Comparison of ENCODE assay signal across 18 cellular contexts in the genomic region with DNA sequence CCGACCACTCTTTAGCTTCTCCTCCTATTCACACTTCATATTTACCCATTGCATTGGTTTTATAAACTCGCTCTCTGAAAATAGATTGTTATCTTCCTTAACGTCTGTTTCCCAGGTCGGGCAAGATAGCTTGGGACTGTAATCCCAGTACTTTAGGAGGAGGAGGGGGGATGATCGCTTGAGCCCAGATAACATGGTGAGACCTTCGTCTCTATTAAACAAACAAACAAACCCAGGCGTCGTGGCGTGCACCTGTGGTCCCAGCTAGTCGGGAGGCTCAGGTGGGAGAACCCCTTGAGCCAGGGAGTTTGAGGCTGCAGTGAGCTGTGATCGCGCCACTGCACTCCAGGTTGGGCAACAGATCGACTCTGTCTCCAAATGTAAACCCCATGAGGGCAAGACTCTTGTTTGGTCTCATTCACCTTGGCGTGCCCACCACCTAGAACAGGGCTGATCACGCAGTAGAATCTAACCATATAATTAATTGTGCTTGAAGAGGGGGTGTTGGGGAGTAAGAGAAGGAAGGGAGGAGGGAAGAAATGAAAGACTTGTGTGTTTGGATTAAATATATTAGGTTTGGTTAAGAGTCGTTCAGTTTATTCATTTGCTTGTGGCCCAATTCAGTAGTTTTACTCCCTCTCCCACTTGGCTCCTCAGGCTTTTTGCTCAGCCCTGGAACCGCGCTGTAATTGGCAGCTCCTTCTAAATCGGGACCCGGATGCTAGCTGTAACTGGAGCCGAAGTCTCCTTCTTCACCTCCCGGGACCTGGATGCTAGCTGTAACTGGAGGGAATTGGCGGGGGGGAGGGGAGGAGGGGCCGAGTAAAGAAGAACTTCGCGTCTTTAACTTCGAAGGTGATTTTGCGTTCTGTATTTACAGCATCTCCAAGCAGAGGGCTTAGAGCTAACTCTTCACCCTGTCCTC. TPM values are rescaled to one million over a fixed set of nuclear protein-coding genes. Genes with fewer than 3 reads are reported as not detected.
DNase-seq lines count a peak whose midpoint lies in the region; ATAC-seq and TF ChIP-seq lines count a peak whose summit lies in the region.
"Had no signal": no experiment of that assay in that cellular context is flagged by ENCODE, and none has a peak within 500 bp of the region (broad histone marks: within the 10 kb centered on the region; RNA-seq: fewer than 3 reads in every experiment).

No MANE protein-coding gene starts in this region.

- H3K4me3 Mint-ChIP-seq in stimulated activated naive CD8-positive, alpha-beta T cell treated with anti-CD3 and anti-CD28 coated beads, Interleukin-15, Interleukin-2, amounts not matched to agents 100 ng/mL and 50 ng/mL, for 24 hours = peak overlapping the region; percentile 53
- H3K4me3 Mint-ChIP-seq in activated naive CD8-positive, alpha-beta T cell treated with anti-CD3 and anti-CD28 coated beads, Interleukin-2, amount 50 U/mL, for 24 hours = peak overlapping the region; percentile 22

- peak overlapping the region; percentile 27 for H3K27ac Mint-ChIP-seq in stimulated activated naive CD8-positive, alpha-beta T cell treated with anti-CD3 and anti-CD28 coated beads, Interleukin-15, Interleukin-2, amounts not matched to agents 100 ng/mL and 50 ng/mL, for 24 hours
- peak overlapping the region; percentile 49 for H3K27ac Mint-ChIP-seq in activated naive CD8-positive, alpha-beta T cell treated with anti-CD3 and anti-CD28 coated beads, Interleukin-2, amount 50 U/mL, for 24 hours

- H3K4me1 ChIP-seq in uterus = peaks cover 0 to 7% of the 10 kb centered on the region in 2 donors

- no peak for TF ChIP-seq CTCF in uterus (IDR thresholded peaks at IDR 0.05)

- peaks cover 13% of the 10 kb centered on the region for H3K9me3 Mint-ChIP-seq in stimulated activated naive CD8-positive, alpha-beta T cell treated with anti-CD3 and anti-CD28 coated beads, Interleukin-15, Interleukin-2, amounts not matched to agents 100 ng/mL and 50 ng/mL, for 24 hours
- H3K9me3 Mint-ChIP-seq in activated naive CD8-positive, alpha-beta T cell treated with anti-CD3 and anti-CD28 coated beads, Interleukin-2, amount 50 U/mL, for 24 hours = peaks cover 27% of the 10 kb centered on the region

- H3K9me3 ChIP-seq in uterus = peaks cover 0 to 3% of the 10 kb centered on the region in 2 donors

- intact Hi-C loops in uterus (cut with DNase I; ENCODE audit: low total_unique reads) = no loop called here

- peaks cover 44% of the 10 kb centered on the region for H3K4me1 Mint-ChIP-seq in stimulated activated naive CD8-positive, alpha-beta T cell treated with anti-CD3 and anti-CD28 coated beads, Interleukin-15, Interleukin-2, amounts not matched to agents 100 ng/mL and 50 ng/mL, for 24 hours (ENCODE audit: low read depth)
- H3K4me1 Mint-ChIP-seq in activated naive CD8-positive, alpha-beta T cell treated with anti-CD3 and anti-CD28 coated beads, Interleukin-2, amount 50 U/mL, for 24 hours = peaks cover 36% of the 10 kb centered on the region

- H3K36me3 Mint-ChIP-seq in stimulated activated naive CD8-positive, alpha-beta T cell treated with anti-CD3 and anti-CD28 coated beads, Interleukin-15, Interleukin-2, amounts not matched to agents 100 ng/mL and 50 ng/mL, for 24 hours (ENCODE audit: low read depth) = peaks cover 18% of the 10 kb centered on the region
- H3K36me3 Mint-ChIP-seq in activated naive CD8-positive, alpha-beta T cell treated with anti-CD3 and anti-CD28 coated beads, Interleukin-2, amount 50 U/mL, for 24 hours (ENCODE audit: low read depth) = peaks cover 19% of the 10 kb centered on the region

- ATAC-seq in stimulated activated naive CD8-positive, alpha-beta T cell treated with anti-CD3 and anti-CD28 coated beads, Interleukin-15, Interleukin-2, amounts not matched to agents 100 U/mL and 50 U/mL, for 24 hours = no peak
- no peak for ATAC-seq in activated naive CD8-positive, alpha-beta T cell treated with anti-CD3 and anti-CD28 coated beads, Interleukin-2, amount 50 U/mL, for 24 hours
- ATAC-seq in HG03108 (IDR thresholded peaks at IDR 0.05; ENCODE audit: unreplicated experiment) = no peak
- ATAC-seq: HCT116, Right ventricle myocardium inferior had no signal

- H3K27ac ChIP-seq in uterus = no peak overlapping the region
- H3K27ac ChIP-seq: spleen had no signal

- H3K36me3 ChIP-seq in uterus = no peaks in the 10 kb centered on the region

- peaks cover 98% of the 10 kb centered on the region for H3K27me3 Mint-ChIP-seq in stimulated activated naive CD8-positive, alpha-beta T cell treated with anti-CD3 and anti-CD28 coated beads, Interleukin-15, Interleukin-2, amounts not matched to agents 100 ng/mL and 50 ng/mL, for 24 hours
- peaks cover 93% of the 10 kb centered on the region for H3K27me3 Mint-ChIP-seq in activated naive CD8-positive, alpha-beta T cell treated with anti-CD3 and anti-CD28 coated beads, Interleukin-2, amount 50 U/mL, for 24 hours

- peaks cover 31 to 100% of the 10 kb centered on the region in 2 donors for H3K27me3 ChIP-seq in uterus

- no peak overlapping the region for H3K4me3 ChIP-seq in uterus
- H3K4me3 ChIP-seq: lung had no signal

- TF ChIP-seq POLR2A in uterus (IDR thresholded peaks at IDR 0.05) = no peak

- no peak for DNase-seq in stimulated activated naive CD8-positive, alpha-beta T cell treated with anti-CD3 and anti-CD28 coated beads, Interleukin-15, Interleukin-2, amounts not matched to agents 100 U/mL and 50 U/mL, for 24 hours
- no peak for DNase-seq in activated naive CD8-positive, alpha-beta T cell treated with anti-CD3 and anti-CD28 coated beads, Interleukin-2, amount 50 U/mL, for 24 hours
- DNase-seq in left kidney (ENCODE audit: low read depth, low spot score) (peak; percentile 63), SHP77 treated with DMSO at 0.1 percent for 48 hours (lab: John Stamatoyannopoulos, UW) (no peak), NOMO-1 treated with DMSO at 0.1 percent for 48 hours (lab: John Stamatoyannopoulos, UW; ENCODE audit: unreplicated experiment) (no peak), uterus (no peak)
- DNase-seq: anterior cingulate cortex, DND-41, KBM-7, NCI-H1105, NCI-H2171 treated with DMSO at 0.1 percent for 48 hours, occipital lobe, spleen had no signal

RNA-seq across cellular contexts. Expression of a gene that starts 24.9 kb away (rescaled TPM):
- total RNA-seq in uterus = under 1 TPM in 1 of 4 donors, not detected in 3; 0.88 TPM
- total RNA-seq: occipital lobe had no signal

RNA-seq across cellular contexts. Expression of a gene that starts 25.3 kb away (rescaled TPM):
- 1 to 10 TPM in 1 of 4 donors, under 1 TPM in 2, not detected in 1; 0.29 to 1.8 (median 0.35) TPM for total RNA-seq in uterus
- total RNA-seq: Right ventricle myocardium inferior had no signal

RNA-seq across cellular contexts. Expression of a gene that starts 39.8 kb away (rescaled TPM):
- total RNA-seq in uterus = 10 to 100 TPM in 1 of 4 donors, 1 to 10 TPM in 2, under 1 TPM in 1; 0.83 to 11.8 (median 2.9) TPM
